ENCODE assay signal across 8 cellular contexts in the genomic region with DNA sequence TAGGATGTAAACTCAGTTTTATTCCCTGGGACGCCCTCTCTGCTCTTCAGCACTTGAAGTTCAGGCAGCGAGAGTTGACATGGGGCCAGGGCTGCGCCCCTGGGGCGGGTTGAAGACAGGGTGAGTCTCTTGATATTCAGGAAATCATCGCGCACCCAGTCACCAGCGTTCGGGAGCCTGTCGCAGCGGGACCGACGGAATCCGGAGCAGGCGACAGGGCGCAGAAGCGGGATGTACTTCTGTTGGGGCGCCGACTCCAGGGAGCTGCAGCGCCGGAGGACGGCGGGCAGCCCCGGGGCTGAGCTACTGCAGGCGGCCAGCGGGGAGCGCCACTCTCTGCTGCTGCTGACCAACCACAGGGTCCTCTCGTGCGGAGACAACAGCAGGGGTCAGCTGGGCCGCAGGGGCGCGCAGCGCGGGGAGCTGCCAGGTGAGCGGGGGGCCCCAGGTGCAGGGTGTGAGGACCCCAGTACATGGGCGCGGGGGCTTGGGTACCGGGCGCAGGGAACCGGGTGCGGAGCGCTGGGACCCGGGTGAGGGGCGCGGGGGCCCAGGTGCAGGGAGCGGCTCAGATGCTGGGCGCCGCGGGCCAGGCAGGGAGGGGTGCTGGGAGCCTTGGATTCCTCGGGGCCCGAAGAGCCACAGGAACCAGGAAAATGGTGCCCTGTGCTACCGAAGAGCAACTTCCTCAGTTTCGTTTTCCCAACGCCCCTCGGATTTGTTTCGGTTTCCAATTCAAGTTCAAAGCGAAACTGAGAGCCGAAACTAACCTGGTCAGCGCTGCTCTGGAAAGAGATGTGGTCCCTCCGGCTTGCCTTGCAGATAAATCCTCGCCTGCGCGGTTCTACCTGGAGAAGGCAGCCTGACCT.
DNase-seq lines count a peak whose midpoint lies in the region; ATAC-seq lines count a peak whose summit lies in the region.

A gene (plus strand): TSS at position 162 of the 869 bp plus-strand sequence. CDS start 70 bp downstream, at position 232.

- no peaks in the 10 kb centered on the region for H3K9me3 Mint-ChIP-seq in effector memory CD8-positive, alpha-beta T cell

- H3K4me1 Mint-ChIP-seq in effector memory CD8-positive, alpha-beta T cell (ENCODE audit: low read depth in 2 of 2), result peaks cover 22 to 35% of the 10 kb centered on the region in 2 donors

- peaks cover 40% of the 10 kb centered on the region for H3K36me3 Mint-ChIP-seq in effector memory CD8-positive, alpha-beta T cell (ENCODE audit: insufficient read depth)

- H3K4me3 Mint-ChIP-seq in effector memory CD8-positive, alpha-beta T cell, result peak within 1 kb of the TSS; percentile 93 to 96

- H3K27me3 Mint-ChIP-seq in effector memory CD8-positive, alpha-beta T cell, result no peaks in the 10 kb centered on the region

- ATAC-seq in GM19328 (IDR thresholded peaks at IDR 0.05; ENCODE audit: unreplicated experiment) (peak; percentile 62), HG03469 (IDR thresholded peaks at IDR 0.05; ENCODE audit: unreplicated experiment) (peak; percentile 53)
- peak; percentile 72 for ATAC-seq in effector memory CD8-positive, alpha-beta T cell (replicated peaks)

- peak; percentile 95 for DNase-seq in CD1c-positive myeloid dendritic cell (ENCODE audit: extremely low spot score)
- peak; percentile 58 for DNase-seq in NCI-H774 (lab: John Stamatoyannopoulos, UW)
- DNase-seq in activated CD8-positive, alpha-beta memory T cell treated with anti-CD3 and anti-CD28 coated beads for 24 hours, result peak; percentile 84
- DNase-seq in effector memory CD8-positive, alpha-beta T cell, result peak; percentile 69 to 74 (median 71)
- peak; percentile 84 for DNase-seq in medulla oblongata (ENCODE audit: extremely low spot score)
- peak; percentile 58 to 68 (median 59) for DNase-seq in stimulated activated CD4-positive, alpha-beta T cell treated with anti-CD3 and anti-CD28 coated beads, TNF-alpha, amount 100 ng/mL, for 48 hours (ENCODE audit: low read depth in 3 of 3)

- peak within 1 kb of the TSS; percentile 96 to 99 for H3K27ac Mint-ChIP-seq in effector memory CD8-positive, alpha-beta T cell

Comparison
In these comparisons a context has a peak if more than half of its experiments do, and no peak if none do; other contexts are left out.
1. Peak in every context shown above with its lines: DNase-seq and ATAC-seq.